ENCODE assay signal across 9 cellular contexts in genomic region chr11:35173011-35173511, GRCh38. TPM values are rescaled to one million over a fixed set of nuclear protein-coding genes. Genes with fewer than 3 reads are reported as not detected.
DNase-seq lines count a peak whose midpoint lies in the region; ATAC-seq lines count a peak whose summit lies in the region.
"Had no signal": no experiment of that assay in that cellular context is flagged by ENCODE, and none has a peak within 500 bp of the region (broad histone marks: within the 10 kb centered on the region; RNA-seq: fewer than 3 reads in every experiment).

No MANE protein-coding gene starts in this region.

- peak overlapping the region; percentile 80 for H3K27ac Mint-ChIP-seq in activated CD8-positive, alpha-beta memory T cell treated with anti-CD3 and anti-CD28 coated beads, Interleukin-2, amount 10 ng/mL, durations not matched to agents 7 days and 5 days
- peak overlapping the region; percentile 62 to 100 for H3K27ac Mint-ChIP-seq in effector memory CD8-positive, alpha-beta T cell
- H3K27ac Mint-ChIP-seq in stimulated activated naive CD8-positive, alpha-beta T cell treated with anti-CD3 and anti-CD28 coated beads, Interleukin-15, amount 100 ng/mL, for 72 hours = peak overlapping the region; percentile 72 to 94
- H3K27ac Mint-ChIP-seq: nephron had no signal

- H3K9me3 Mint-ChIP-seq in activated CD8-positive, alpha-beta memory T cell treated with anti-CD3 and anti-CD28 coated beads, Interleukin-2, amount 10 ng/mL, durations not matched to agents 7 days and 5 days (ENCODE audit: low read depth) = no peaks in the 10 kb centered on the region
- no peaks in the 10 kb centered on the region for H3K9me3 Mint-ChIP-seq in effector memory CD8-positive, alpha-beta T cell
- no peaks in the 10 kb centered on the region for H3K9me3 Mint-ChIP-seq in stimulated activated naive CD8-positive, alpha-beta T cell treated with anti-CD3 and anti-CD28 coated beads, Interleukin-15, amount 100 ng/mL, for 72 hours
- H3K9me3 Mint-ChIP-seq: nephron had no signal

- no peak for ATAC-seq in activated CD8-positive, alpha-beta memory T cell treated with anti-CD3 and anti-CD28 coated beads, Interleukin-2, amount 10 ng/mL, durations not matched to agents 7 days and 5 days
- ATAC-seq in HG03460 (IDR thresholded peaks at IDR 0.05; ENCODE audit: unreplicated experiment) = peak; percentile 73
- ATAC-seq in effector memory CD8-positive, alpha-beta T cell (replicated peaks) = no peak
- no peak for ATAC-seq in stimulated activated naive CD8-positive, alpha-beta T cell treated with anti-CD3 and anti-CD28 coated beads, Interleukin-15, amount 100 ng/mL, for 72 hours

- no peaks in the 10 kb centered on the region for H3K27me3 Mint-ChIP-seq in activated CD8-positive, alpha-beta memory T cell treated with anti-CD3 and anti-CD28 coated beads, Interleukin-2, amount 10 ng/mL, durations not matched to agents 7 days and 5 days
- no peaks in the 10 kb centered on the region for H3K27me3 Mint-ChIP-seq in effector memory CD8-positive, alpha-beta T cell
- H3K27me3 Mint-ChIP-seq in stimulated activated naive CD8-positive, alpha-beta T cell treated with anti-CD3 and anti-CD28 coated beads, Interleukin-15, amount 100 ng/mL, for 72 hours = no peaks in the 10 kb centered on the region

- H3K4me3 Mint-ChIP-seq in activated CD8-positive, alpha-beta memory T cell treated with anti-CD3 and anti-CD28 coated beads, Interleukin-2, amount 10 ng/mL, durations not matched to agents 7 days and 5 days = peak overlapping the region; percentile 54
- peak overlapping the region; percentile 54 to 79 for H3K4me3 Mint-ChIP-seq in effector memory CD8-positive, alpha-beta T cell
- H3K4me3 Mint-ChIP-seq in stimulated activated naive CD8-positive, alpha-beta T cell treated with anti-CD3 and anti-CD28 coated beads, Interleukin-15, amount 100 ng/mL, for 72 hours = peak overlapping the region; percentile 58 to 66
- H3K4me3 Mint-ChIP-seq: nephron had no signal

- no peak for DNase-seq in activated CD8-positive, alpha-beta memory T cell treated with anti-CD3 and anti-CD28 coated beads, Interleukin-2, amount 10 ng/mL, durations not matched to agents 7 days and 5 days
- DNase-seq in activated CD8-positive, alpha-beta memory T cell treated with anti-CD3 and anti-CD28 coated beads, Interleukin-2, amount 50 U/mL, for 4 hours = no peak
- DNase-seq in effector memory CD8-positive, alpha-beta T cell = no peak
- DNase-seq in stimulated activated naive CD8-positive, alpha-beta T cell treated with anti-CD3 and anti-CD28 coated beads, Interleukin-15, amount 100 ng/mL, for 72 hours = no peak
- DNase-seq in central memory CD4-positive, alpha-beta T cell = no peak
- DNase-seq in UCSD-AML1 (lab: John Stamatoyannopoulos, UW; ENCODE audit: unreplicated experiment) (no peak), DMS153 (lab: John Stamatoyannopoulos, UW) (no peak)

- peaks cover 60% of the 10 kb centered on the region for H3K36me3 Mint-ChIP-seq in activated CD8-positive, alpha-beta memory T cell treated with anti-CD3 and anti-CD28 coated beads, Interleukin-2, amount 10 ng/mL, durations not matched to agents 7 days and 5 days
- peaks cover 97% of the 10 kb centered on the region for H3K36me3 Mint-ChIP-seq in effector memory CD8-positive, alpha-beta T cell (ENCODE audit: insufficient read depth)

- CTCF ChIA-PET in activated CD8-positive, alpha-beta memory T cell treated with anti-CD3 and anti-CD28 coated beads, Interleukin-2, amount 10 ng/mL, durations not matched to agents 7 days and 5 days (lab: Charles Lee) = interaction anchor here (1.0 to 1.6 kb wide), 3 partner anchors 18 to 246 kb away, joined by 3 to 6 read pairs (median 3); no protein-coding TSS in a partner anchor

- H3K4me1 Mint-ChIP-seq in activated CD8-positive, alpha-beta memory T cell treated with anti-CD3 and anti-CD28 coated beads, Interleukin-2, amount 10 ng/mL, durations not matched to agents 7 days and 5 days = peaks cover 92% of the 10 kb centered on the region
- H3K4me1 Mint-ChIP-seq in effector memory CD8-positive, alpha-beta T cell (ENCODE audit: low read depth in 2 of 2) = peaks cover 76 to 94% of the 10 kb centered on the region in 2 donors
- H3K4me1 Mint-ChIP-seq in stimulated activated naive CD8-positive, alpha-beta T cell treated with anti-CD3 and anti-CD28 coated beads, Interleukin-15, amount 100 ng/mL, for 72 hours = peaks cover 97% of the 10 kb centered on the region

RNA-seq across cellular contexts. Expression of gene CD44, which starts 34.1 kb away (rescaled TPM):
- total RNA-seq in activated CD8-positive, alpha-beta memory T cell treated with anti-CD3 and anti-CD28 coated beads, Interleukin-2, amount 10 ng/mL, durations not matched to agents 7 days and 5 days = 100 to 1,000 TPM; 212 to 294 TPM
